Comparison of ENCODE assay signal across 8 cellular contexts in genomic region chr16:29029168-29029994, GRCh38. TPM values are rescaled to one million over a fixed set of nuclear protein-coding genes. Genes with fewer than 3 reads are reported as not detected.
DNase-seq lines count a peak whose midpoint lies in the region; ATAC-seq and TF ChIP-seq lines count a peak whose summit lies in the region.

No MANE protein-coding gene starts in this region.

- peak; percentile 73 for DNase-seq in AG09309 (ENCODE audit: low read depth)
- peak; percentile 98 for DNase-seq in HT1080 (ENCODE audit: low read depth)
- DNase-seq in activated CD4-positive, alpha-beta T cell treated with anti-CD3 and anti-CD28 coated beads for 4 hours, result peak; percentile 89 to 92
- DNase-seq in choroid plexus epithelial cell (ENCODE audit: low read depth), result peak; percentile 96
- DNase-seq in renal cortical epithelial cell (ENCODE audit: low read depth), result peak; percentile 97
- no peak for DNase-seq in endothelial cell (ENCODE audit: low spot score)
- no peak for DNase-seq in NCI-H1930 (lab: John Stamatoyannopoulos, UW)

- no peaks in the 10 kb centered on the region for H3K4me1 Mint-ChIP-seq in endothelial cell (ENCODE audit: unreplicated experiment)

- ATAC-seq in GM21390 (IDR thresholded peaks at IDR 0.05; ENCODE audit: unreplicated experiment), result no peak

- no peak overlapping the region for H3K4me3 Mint-ChIP-seq in endothelial cell (ENCODE audit: unreplicated experiment)

- H3K4me3 ChIP-seq in AG09309 (ENCODE audit: control insufficient read depth, low read depth, low read length) (no peak overlapping the region), choroid plexus epithelial cell (ENCODE audit: low read depth, low read length) (peak overlapping the region; percentile 28)

- no peaks in the 10 kb centered on the region for H3K9me3 Mint-ChIP-seq in endothelial cell (ENCODE audit: unreplicated experiment)

- H3K27me3 Mint-ChIP-seq in endothelial cell (ENCODE audit: unreplicated experiment), result peaks cover 3% of the 10 kb centered on the region

- no peak overlapping the region for H3K27ac Mint-ChIP-seq in endothelial cell (ENCODE audit: unreplicated experiment)

- TF ChIP-seq CTCF in AG09309 (IDR thresholded peaks at IDR 0.05; ENCODE audit: control insufficient read depth, insufficient read depth, low read depth, low read length, missing control alignments) (no peak), choroid plexus epithelial cell (conservative IDR thresholded peaks at IDR 0.05; ENCODE audit: low read depth, low read length) (no peak), endothelial cell (IDR thresholded peaks at IDR 0.05; ENCODE audit: unreplicated experiment) (no peak)

- no peaks in the 10 kb centered on the region for H3K36me3 Mint-ChIP-seq in endothelial cell (ENCODE audit: low read depth, unreplicated experiment)

RNA-seq across cellular contexts. Expression of gene LAT, which starts 44.5 kb away (rescaled TPM):
- total RNA-seq in HT1080 (2014; rRNA removed; shearing (Covaris generic)), result 32.7 and 44.1 TPM in 2 replicates
- polyA plus RNA-seq in HT1080 (2015; cell fraction: cytosol; rRNA removed), result 26.4 and 33.5 TPM in 2 replicates
- polyA plus RNA-seq in HT1080 (2015; cell fraction: nucleus; rRNA removed), result 39.9 and 55.1 TPM in 2 replicates
- total RNA-seq in renal cortical epithelial cell, result 0.30 TPM in 1 of 2 replicates, not detected in the other
- 5.4 TPM for total RNA-seq in endothelial cell (ENCODE audit: unreplicated experiment)

RNA-seq across cellular contexts. Expression of gene SPNS1, which starts 54.8 kb away (rescaled TPM):
- total RNA-seq in HT1080 (2014; rRNA removed; shearing (Covaris generic)), result 36.5 and 45.6 TPM in 2 replicates
- polyA plus RNA-seq in HT1080 (2015; cell fraction: cytosol; rRNA removed), result 41.0 and 42.3 TPM in 2 replicates
- 60.1 and 70.2 TPM in 2 replicates for polyA plus RNA-seq in HT1080 (2015; cell fraction: nucleus; rRNA removed)
- total RNA-seq in renal cortical epithelial cell, result 21.0 and 36.0 TPM in 2 replicates
- total RNA-seq in endothelial cell (ENCODE audit: unreplicated experiment), result 68.4 TPM

Comparison
In these comparisons a context has a peak if more than half of its experiments do, and no peak if none do; other contexts are left out.
1. DNase-seq: peak in AG09309 (single experiment), HT1080 (single experiment), activated CD4-positive, alpha-beta T cell treated with anti-CD3 and anti-CD28 coated beads for 4 hours (2 of 2), choroid plexus epithelial cell (single experiment) and renal cortical epithelial cell (single experiment); none in endothelial cell (single experiment) and NCI-H1930 (0 of 2).